ENCODE assay signal across 1 cellular context in genomic region chr14:94449930-94450329, GRCh38.
TF ChIP-seq lines count a peak whose summit lies in the region.

No MANE protein-coding gene starts in this region.

TF ChIP-seq in GM23338, 12 proteins besides CTCF, POLR2A, EP300 and RAD21 (continued from another document):
- TF ChIP-seq ZNF462 (CRISPR knock-in tag; IDR thresholded peaks at IDR 0.05), result no peak
